In the genomic region with DNA sequence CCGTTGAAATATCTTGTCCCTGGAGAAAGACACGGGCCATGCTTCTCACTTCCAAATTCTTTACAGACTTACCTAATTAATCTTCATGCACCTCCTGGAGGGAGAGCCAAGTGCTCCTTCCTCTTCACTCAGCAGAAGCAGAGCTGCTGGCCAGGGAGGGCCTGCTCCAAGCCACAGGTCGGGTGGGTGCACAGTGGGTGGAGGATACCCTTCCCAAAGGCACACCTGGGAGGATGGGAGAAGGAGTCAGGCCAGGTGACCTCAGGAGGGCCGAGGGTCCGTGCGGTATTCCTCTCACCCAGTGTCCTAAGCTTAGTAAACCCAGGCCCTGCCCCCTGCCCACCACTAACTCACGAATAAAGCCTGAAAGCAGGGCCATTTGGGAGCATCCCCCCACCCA, we compare ENCODE assay signal across 16 cellular contexts.
DNase-seq lines count a peak whose midpoint lies in the region; ATAC-seq, FAIRE-seq and TF ChIP-seq lines count a peak whose summit lies in the region.
"Had no signal": no experiment of that assay in that cellular context is flagged by ENCODE, and none has a peak within 500 bp of the region (broad histone marks: within the 10 kb centered on the region; RNA-seq: fewer than 3 reads in every experiment).

No MANE protein-coding gene starts in this region.

- H3K4me1 ChIP-seq in neural progenitor cell = peaks cover 28% of the 10 kb centered on the region

- H2AFZ ChIP-seq in neural progenitor cell (replicated peaks) = no peak overlapping the region

- no peak overlapping the region for H3K9ac ChIP-seq in neural progenitor cell
- H3K9ac ChIP-seq: BLaER1 had no signal

- no peaks in the 10 kb centered on the region for H3K36me3 ChIP-seq in H7 (replicated peaks; ENCODE audit: control insufficient read depth, insufficient read depth, low read length)
- no peaks in the 10 kb centered on the region for H3K36me3 ChIP-seq in WERI-Rb-1
- H3K36me3 ChIP-seq in neural progenitor cell = no peaks in the 10 kb centered on the region
- H3K36me3 ChIP-seq: BLaER1 had no signal

- TF ChIP-seq CTCF in WERI-Rb-1 (IDR thresholded peaks at IDR 0.05; ENCODE audit: low read depth, low read length) (no peak), chondrocyte (IDR thresholded peaks at IDR 0.05) (no peak), neural progenitor cell (IDR thresholded peaks at IDR 0.05) (no peak), HFFc6 (IDR thresholded peaks at IDR 0.05) (no peak)

- no peak for FAIRE-seq in GM12892 (lab: Jason Lieb, UNC)
- FAIRE-seq: H54 had no signal

- H3K27me3 Mint-ChIP-seq in chondrocyte (ENCODE audit: low read depth) = peaks cover 45% of the 10 kb centered on the region
- H3K27me3 Mint-ChIP-seq in neural progenitor cell (ENCODE audit: insufficient read depth, low read depth) = peaks cover 20% of the 10 kb centered on the region
- H3K27me3 Mint-ChIP-seq in HFFc6 (ENCODE audit: insufficient read depth) = peaks cover 2% of the 10 kb centered on the region; the same call in 1 of the 2 replicates
- H3K27me3 Mint-ChIP-seq in activated T-cell treated with anti-CD3 and anti-CD28 coated beads, Interleukin-2, amount 50 U/mL, for 4 hours (ENCODE audit: low read depth) = peaks cover 24% of the 10 kb centered on the region

- TF ChIP-seq POLR2A in GM12892 (IDR thresholded peaks at IDR 0.05; ENCODE audit: low read depth, low read length) = no peak

- no peak for ATAC-seq in HG03045 (IDR thresholded peaks at IDR 0.05; ENCODE audit: unreplicated experiment)
- no peak for ATAC-seq in activated T-cell treated with anti-CD3 and anti-CD28 coated beads, Interleukin-2, amount 50 U/mL, for 4 hours

- H3K27ac ChIP-seq in WERI-Rb-1 (peak overlapping the region; percentile 60), neural progenitor cell (no peak overlapping the region)
- H3K27ac ChIP-seq: BLaER1 had no signal

- H3K27me3 ChIP-seq in H7 (ENCODE audit: control insufficient read depth, insufficient read depth, low read length) (no peaks in the 10 kb centered on the region), WERI-Rb-1 (ENCODE audit: insufficient read depth, low read depth, severe bottlenecking) (no peaks in the 10 kb centered on the region), neural progenitor cell (no peaks in the 10 kb centered on the region)
- H3K27me3 ChIP-seq: BLaER1 had no signal

- no peak overlapping the region for H3K27ac Mint-ChIP-seq in chondrocyte (ENCODE audit: unreplicated experiment)
- peak overlapping the region; percentile 48 for H3K27ac Mint-ChIP-seq in neural progenitor cell
- no peak overlapping the region for H3K27ac Mint-ChIP-seq in HFFc6

- no peak overlapping the region for H3K4me3 ChIP-seq in H7 (ENCODE audit: insufficient read depth, low read depth, low read length)
- no peak overlapping the region for H3K4me3 ChIP-seq in WERI-Rb-1 (ENCODE audit: low read depth, low read length)
- H3K4me3 ChIP-seq in neural progenitor cell = no peak overlapping the region
- H3K4me3 ChIP-seq: BLaER1 had no signal

- no peaks in the 10 kb centered on the region for H3K79me2 ChIP-seq in neural progenitor cell (ENCODE audit: low read depth)

- no peaks in the 10 kb centered on the region for H4K20me1 ChIP-seq in neural progenitor cell (ENCODE audit: low read depth)
- H4K20me1 ChIP-seq: BLaER1 had no signal

- H3K9me3 ChIP-seq in WERI-Rb-1 (ENCODE audit: severe bottlenecking) (no peaks in the 10 kb centered on the region), neural progenitor cell (ENCODE audit: low read depth) (no peaks in the 10 kb centered on the region)
- H3K9me3 ChIP-seq: BLaER1 had no signal

- H3K4me2 ChIP-seq in neural progenitor cell = peak overlapping the region; percentile 11
- H3K4me2 ChIP-seq: BLaER1 had no signal

- H3K36me3 Mint-ChIP-seq in chondrocyte (ENCODE audit: low read depth) (no peaks in the 10 kb centered on the region), neural progenitor cell (no peaks in the 10 kb centered on the region), HFFc6 (ENCODE audit: low read depth) (peaks cover 11% of the 10 kb centered on the region; the same call in 1 of the 2 replicates)
- H3K36me3 Mint-ChIP-seq in activated T-cell treated with anti-CD3 and anti-CD28 coated beads, Interleukin-2, amount 50 U/mL, for 4 hours (ENCODE audit: insufficient read depth) = no peaks in the 10 kb centered on the region
- H3K36me3 Mint-ChIP-seq: CD14-positive monocyte; CD4-positive, alpha-beta memory T cell had no signal

- no peak overlapping the region for H3K4me3 Mint-ChIP-seq in chondrocyte (ENCODE audit: unreplicated experiment)
- H3K4me3 Mint-ChIP-seq in neural progenitor cell = no peak overlapping the region
- no peak overlapping the region for H3K4me3 Mint-ChIP-seq in HFFc6
- no peak overlapping the region for H3K4me3 Mint-ChIP-seq in activated T-cell treated with anti-CD3 and anti-CD28 coated beads, Interleukin-2, amount 50 U/mL, for 4 hours
- H3K4me3 Mint-ChIP-seq: CD14-positive monocyte; CD4-positive, alpha-beta memory T cell had no signal

- no peaks in the 10 kb centered on the region for H3K9me3 Mint-ChIP-seq in chondrocyte (ENCODE audit: low read depth)
- H3K9me3 Mint-ChIP-seq in neural progenitor cell = no peaks in the 10 kb centered on the region
- H3K9me3 Mint-ChIP-seq in HFFc6 = peaks cover 73% of the 10 kb centered on the region
- no peaks in the 10 kb centered on the region for H3K9me3 Mint-ChIP-seq in activated T-cell treated with anti-CD3 and anti-CD28 coated beads, Interleukin-2, amount 50 U/mL, for 4 hours
- H3K9me3 Mint-ChIP-seq: CD14-positive monocyte had no signal

- peak; percentile 50 for DNase-seq in H7
- DNase-seq in WERI-Rb-1 = no peak
- peak; percentile 21 for DNase-seq in chondrocyte (ENCODE audit: low spot score)
- DNase-seq in neural progenitor cell (ENCODE audit: low spot score) = no peak
- DNase-seq in HFFc6 = no peak
- DNase-seq in GM12892 (ENCODE audit: insufficient read length) = no peak
- DNase-seq in activated T-cell treated with anti-CD3 and anti-CD28 coated beads, Interleukin-2, amount 50 U/mL, for 4 hours = no peak
- DNase-seq: 8988T; CD4-positive, alpha-beta memory T cell; DMS153; DMS79; GDM1 had no signal

- H3F3A ChIP-seq in neural progenitor cell (ENCODE audit: low read depth) = no peaks in the 10 kb centered on the region

- peaks cover 5% of the 10 kb centered on the region for H3K4me1 Mint-ChIP-seq in chondrocyte (ENCODE audit: low read depth)
- peaks cover 53% of the 10 kb centered on the region for H3K4me1 Mint-ChIP-seq in neural progenitor cell
- no peaks in the 10 kb centered on the region for H3K4me1 Mint-ChIP-seq in HFFc6 (ENCODE audit: low read depth)
- no peaks in the 10 kb centered on the region for H3K4me1 Mint-ChIP-seq in activated T-cell treated with anti-CD3 and anti-CD28 coated beads, Interleukin-2, amount 50 U/mL, for 4 hours (ENCODE audit: low read depth)
- H3K4me1 Mint-ChIP-seq: CD14-positive monocyte; CD4-positive, alpha-beta memory T cell had no signal

Comparison
In these comparisons a context has a peak if more than half of its experiments do, and no peak if none do; other contexts are left out.
1. DNase-seq: peak in H7 (single experiment) and chondrocyte (single experiment); none in WERI-Rb-1 (single experiment), neural progenitor cell (single experiment), HFFc6 (single experiment), GM12892 (single experiment) and activated T-cell treated with anti-CD3 and anti-CD28 coated beads, Interleukin-2, amount 50 U/mL, for 4 hours (single experiment).